ENCODE assay signal across 17 cellular contexts in the genomic region with DNA sequence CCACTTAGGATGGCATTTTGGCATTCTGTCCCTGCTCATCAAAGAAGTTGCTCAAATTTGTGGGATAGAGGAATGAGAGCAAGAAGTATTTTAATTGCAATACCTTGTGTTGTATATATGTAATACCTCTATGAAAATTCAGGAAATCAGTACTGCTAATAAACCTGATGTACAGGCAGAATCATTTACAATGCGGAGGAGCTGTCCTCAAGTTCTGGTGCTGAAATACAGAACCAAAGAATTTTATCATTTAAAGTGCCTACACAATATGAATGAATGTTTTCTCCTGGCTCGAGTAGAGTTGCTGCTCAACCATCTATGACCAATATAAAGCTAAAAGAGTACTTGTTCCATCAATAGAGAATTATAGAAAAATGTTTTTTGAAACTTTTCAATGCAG.
DNase-seq lines count a peak whose midpoint lies in the region; ATAC-seq, FAIRE-seq and TF ChIP-seq lines count a peak whose summit lies in the region.
"Had no signal": no experiment of that assay in that cellular context is flagged by ENCODE, and none has a peak within 500 bp of the region (broad histone marks: within the 10 kb centered on the region; RNA-seq: fewer than 3 reads in every experiment).

No MANE protein-coding gene starts in this region.

- intact Hi-C loops in posterior cingulate gyrus (cut with DNase I), result no loop called here

- DNase-seq in A549 (ENCODE audit: low read depth in 1 of 2, low spot score in 1 of 2) (no peak), HT-29 (ENCODE audit: low spot score) (peak; percentile 30), SK-N-SH (no peak), fibroblast of villous mesenchyme (ENCODE audit: low read depth) (peak; percentile 17), NCI-H82 treated with DMSO at 0.1 percent for 48 hours (lab: John Stamatoyannopoulos, UW; ENCODE audit: unreplicated experiment) (no peak), posterior cingulate gyrus (no peak)
- DNase-seq: activated naive CD4-positive, alpha-beta T cell; central memory CD4-positive, alpha-beta T cell; DMS153; heart right ventricle; left cardiac atrium; naive thymus-derived CD4-positive, alpha-beta T cell had no signal

- H2AFZ ChIP-seq in SK-N-SH (ENCODE audit: low read depth), result no peak overlapping the region

- H3K4me3 ChIP-seq in A549 (no peak overlapping the region), SK-N-SH (ENCODE audit: low read depth in 2 of 2, low read length in 1 of 2) (no peak overlapping the region), fibroblast of villous mesenchyme (ENCODE audit: low read depth, low read length) (no peak overlapping the region)
- H3K4me3 ChIP-seq: heart right ventricle, suprapubic skin had no signal

- POLR2A ChIA-PET in A549 (lab: Yijun Ruan, JAX), result interaction anchor here (0.6 kb wide), 1 partner anchor 374 kb away, joined by 5 read pairs; no protein-coding TSS in a partner anchor
- POLR2A ChIA-PET in SK-N-SH (lab: Yijun Ruan, JAX), result no interaction called here

- TF ChIP-seq POLR2A in A549 (IDR thresholded peaks at IDR 0.05; ENCODE audit: low read length), result no peak

- 1% methylated on average over 2 of the region's 2 CpGs for WGBS in A549 (ENCODE audit: missing lambda C conversion rate)
- WGBS in SK-N-SH (ENCODE audit: low lambda C conversion rate), result 36% methylated on average over 2 of the region's 2 CpGs

- no peaks in the 10 kb centered on the region for H3K27me3 ChIP-seq in SK-N-SH (ENCODE audit: insufficient read depth)
- H3K27me3 ChIP-seq: heart right ventricle, suprapubic skin had no signal

- H3K4me2 ChIP-seq in A549 (no peak overlapping the region), SK-N-SH (no peak overlapping the region)

- H3K9ac ChIP-seq in SK-N-SH, result no peak overlapping the region

- H3K9me2 ChIP-seq in SK-N-SH, result no peaks in the 10 kb centered on the region

- TF ChIP-seq EP300 in A549 (IDR thresholded peaks at IDR 0.05) (no peak), SK-N-SH (IDR thresholded peaks at IDR 0.05; ENCODE audit: borderline replicate concordance in 1 of 2, low read depth in 1 of 2, low read length in 1 of 2) (no peak)

- ATAC-seq in A549, result no peak
- no peak for ATAC-seq in GM21717 (IDR thresholded peaks at IDR 0.05; ENCODE audit: unreplicated experiment)
- ATAC-seq in HG03442 (IDR thresholded peaks at IDR 0.05; ENCODE audit: unreplicated experiment), result no peak
- ATAC-seq: heart right ventricle; left cardiac atrium; naive thymus-derived CD4-positive, alpha-beta T cell had no signal

- TF ChIP-seq CTCF in A549 (IDR thresholded peaks at IDR 0.05) (no peak), SK-N-SH (IDR thresholded peaks at IDR 0.05) (no peak), fibroblast of villous mesenchyme (IDR thresholded peaks at IDR 0.05; ENCODE audit: insufficient read depth, low read depth, low read length) (no peak)

- no peaks in the 10 kb centered on the region for H3F3A ChIP-seq in SK-N-SH (replicated peaks; ENCODE audit: insufficient read depth)

- no peak overlapping the region for H3K27ac ChIP-seq in A549
- no peak overlapping the region for H3K27ac ChIP-seq in SK-N-SH (ENCODE audit: low read depth in 2 of 2, low read length in 1 of 2)
- H3K27ac ChIP-seq: heart right ventricle, suprapubic skin, VCaP had no signal

- TF ChIP-seq RAD21 in A549 (conservative IDR thresholded peaks at IDR 0.05 in 1 of 2, IDR thresholded peaks at IDR 0.05 in 1 of 2), result no peak
- no peak for TF ChIP-seq RAD21 in SK-N-SH (IDR thresholded peaks at IDR 0.05; ENCODE audit: low read length)

- H4K20me1 ChIP-seq in SK-N-SH (ENCODE audit: insufficient read depth), result no peaks in the 10 kb centered on the region

- CTCF ChIA-PET in A549 (lab: Yijun Ruan, JAX) (interaction anchor here (0.9 to 1.8 kb wide), 2 partner anchors 19 to 37 kb away, joined by 3 read pairs; no protein-coding TSS in a partner anchor), SK-N-SH (lab: Yijun Ruan, JAX) (interaction anchor here (1.2 kb wide), 2 partner anchors 11 to 16 kb away, joined by 5 read pairs; no protein-coding TSS in a partner anchor)

- H3K9me3 ChIP-seq in A549 (no peaks in the 10 kb centered on the region), SK-N-SH (no peaks in the 10 kb centered on the region)
- H3K9me3 ChIP-seq: heart right ventricle, suprapubic skin had no signal

- H3K4me1 ChIP-seq in A549 (peaks cover 2% of the 10 kb centered on the region), SK-N-SH (ENCODE audit: control insufficient read depth in 1 of 2, insufficient read depth in 2 of 2, low read depth in 1 of 2, low read length in 1 of 2) (peaks cover 0 to 6% of the 10 kb centered on the region in 2 experiments; a peak in 1 of 4 replicates)
- H3K4me1 ChIP-seq: heart right ventricle, suprapubic skin had no signal

- FAIRE-seq in A549 (lab: Jason Lieb, UNC), result no peak
- FAIRE-seq: H54 had no signal

- no peaks in the 10 kb centered on the region for H3K36me3 ChIP-seq in SK-N-SH (replicated peaks in 1 of 2; ENCODE audit: control insufficient read depth in 1 of 2, insufficient read depth in 2 of 2, low read length in 1 of 2)
- H3K36me3 ChIP-seq: heart right ventricle, suprapubic skin had no signal

- H3K79me2 ChIP-seq in SK-N-SH (ENCODE audit: insufficient read depth), result no peaks in the 10 kb centered on the region

TF ChIP-seq in A549, 52 proteins besides CTCF, POLR2A, EP300 and RAD21 (continues in another document):
- TF ChIP-seq, protein P1, sequence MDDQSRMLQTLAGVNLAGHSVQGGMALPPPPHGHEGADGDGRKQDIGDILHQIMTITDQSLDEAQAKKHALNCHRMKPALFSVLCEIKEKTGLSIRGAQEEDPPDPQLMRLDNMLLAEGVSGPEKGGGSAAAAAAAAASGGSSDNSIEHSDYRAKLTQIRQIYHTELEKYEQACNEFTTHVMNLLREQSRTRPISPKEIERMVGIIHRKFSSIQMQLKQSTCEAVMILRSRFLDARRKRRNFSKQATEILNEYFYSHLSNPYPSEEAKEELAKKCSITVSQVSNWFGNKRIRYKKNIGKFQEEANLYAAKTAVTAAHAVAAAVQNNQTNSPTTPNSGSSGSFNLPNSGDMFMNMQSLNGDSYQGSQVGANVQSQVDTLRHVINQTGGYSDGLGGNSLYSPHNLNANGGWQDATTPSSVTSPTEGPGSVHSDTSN (IDR thresholded peaks at IDR 0.05), result no peak
- TF ChIP-seq, protein P2, sequence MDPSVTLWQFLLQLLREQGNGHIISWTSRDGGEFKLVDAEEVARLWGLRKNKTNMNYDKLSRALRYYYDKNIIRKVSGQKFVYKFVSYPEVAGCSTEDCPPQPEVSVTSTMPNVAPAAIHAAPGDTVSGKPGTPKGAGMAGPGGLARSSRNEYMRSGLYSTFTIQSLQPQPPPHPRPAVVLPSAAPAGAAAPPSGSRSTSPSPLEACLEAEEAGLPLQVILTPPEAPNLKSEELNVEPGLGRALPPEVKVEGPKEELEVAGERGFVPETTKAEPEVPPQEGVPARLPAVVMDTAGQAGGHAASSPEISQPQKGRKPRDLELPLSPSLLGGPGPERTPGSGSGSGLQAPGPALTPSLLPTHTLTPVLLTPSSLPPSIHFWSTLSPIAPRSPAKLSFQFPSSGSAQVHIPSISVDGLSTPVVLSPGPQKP (IDR thresholded peaks at IDR 0.05; ENCODE audit: low read depth, low read length), result no peak
- TF ChIP-seq, protein P3, sequence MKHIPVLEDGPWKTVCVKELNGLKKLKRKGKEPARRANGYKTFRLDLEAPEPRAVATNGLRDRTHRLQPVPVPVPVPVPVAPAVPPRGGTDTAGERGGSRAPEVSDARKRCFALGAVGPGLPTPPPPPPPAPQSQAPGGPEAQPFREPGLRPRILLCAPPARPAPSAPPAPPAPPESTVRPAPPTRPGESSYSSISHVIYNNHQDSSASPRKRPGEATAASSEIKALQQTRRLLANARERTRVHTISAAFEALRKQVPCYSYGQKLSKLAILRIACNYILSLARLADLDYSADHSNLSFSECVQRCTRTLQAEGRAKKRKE (CRISPR knock-in tag; IDR thresholded peaks at IDR 0.05; ENCODE audit: low read depth), result no peak
- no peak for TF ChIP-seq FOSL2 (IDR thresholded peaks at IDR 0.05)
- no peak for TF ChIP-seq FOSL2 (CRISPR knock-in tag; IDR thresholded peaks at IDR 0.05)
- no peak for TF ChIP-seq SREBF2 (IDR thresholded peaks at IDR 0.05)

TF ChIP-seq in SK-N-SH, 30 proteins besides CTCF, POLR2A, EP300 and RAD21:
- no peak for TF ChIP-seq ELF1 (IDR thresholded peaks at IDR 0.05)
- TF ChIP-seq, protein P4, sequence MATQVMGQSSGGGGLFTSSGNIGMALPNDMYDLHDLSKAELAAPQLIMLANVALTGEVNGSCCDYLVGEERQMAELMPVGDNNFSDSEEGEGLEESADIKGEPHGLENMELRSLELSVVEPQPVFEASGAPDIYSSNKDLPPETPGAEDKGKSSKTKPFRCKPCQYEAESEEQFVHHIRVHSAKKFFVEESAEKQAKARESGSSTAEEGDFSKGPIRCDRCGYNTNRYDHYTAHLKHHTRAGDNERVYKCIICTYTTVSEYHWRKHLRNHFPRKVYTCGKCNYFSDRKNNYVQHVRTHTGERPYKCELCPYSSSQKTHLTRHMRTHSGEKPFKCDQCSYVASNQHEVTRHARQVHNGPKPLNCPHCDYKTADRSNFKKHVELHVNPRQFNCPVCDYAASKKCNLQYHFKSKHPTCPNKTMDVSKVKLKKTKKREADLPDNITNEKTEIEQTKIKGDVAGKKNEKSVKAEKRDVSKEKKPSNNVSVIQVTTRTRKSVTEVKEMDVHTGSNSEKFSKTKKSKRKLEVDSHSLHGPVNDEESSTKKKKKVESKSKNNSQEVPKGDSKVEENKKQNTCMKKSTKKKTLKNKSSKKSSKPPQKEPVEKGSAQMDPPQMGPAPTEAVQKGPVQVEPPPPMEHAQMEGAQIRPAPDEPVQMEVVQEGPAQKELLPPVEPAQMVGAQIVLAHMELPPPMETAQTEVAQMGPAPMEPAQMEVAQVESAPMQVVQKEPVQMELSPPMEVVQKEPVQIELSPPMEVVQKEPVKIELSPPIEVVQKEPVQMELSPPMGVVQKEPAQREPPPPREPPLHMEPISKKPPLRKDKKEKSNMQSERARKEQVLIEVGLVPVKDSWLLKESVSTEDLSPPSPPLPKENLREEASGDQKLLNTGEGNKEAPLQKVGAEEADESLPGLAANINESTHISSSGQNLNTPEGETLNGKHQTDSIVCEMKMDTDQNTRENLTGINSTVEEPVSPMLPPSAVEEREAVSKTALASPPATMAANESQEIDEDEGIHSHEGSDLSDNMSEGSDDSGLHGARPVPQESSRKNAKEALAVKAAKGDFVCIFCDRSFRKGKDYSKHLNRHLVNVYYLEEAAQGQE (IDR thresholded peaks at IDR 0.05; ENCODE audit: low read depth, low read length), result peak; percentile 95

Comparison
In these comparisons a context has a peak if more than half of its experiments do, and no peak if none do; other contexts are left out.
1. DNase-seq: peak in HT-29 (single experiment) and fibroblast of villous mesenchyme (single experiment); none in A549 (0 of 2), SK-N-SH (single experiment), NCI-H82 treated with DMSO at 0.1 percent for 48 hours (single experiment) and posterior cingulate gyrus (0 of 10).